8 cellular contexts compared by ENCODE assay signal in genomic region chr2:42132066-42132965, GRCh38. TPM values are rescaled to one million over a fixed set of nuclear protein-coding genes. Genes with fewer than 3 reads are reported as not detected.
DNase-seq lines count a peak whose midpoint lies in the region; ATAC-seq and TF ChIP-seq lines count a peak whose summit lies in the region.

No MANE protein-coding gene starts in this region.

- peak overlapping the region in 3 of 4 donors; percentile 49 to 74 (median 57) for H3K27ac ChIP-seq in tibial nerve

- H3K9me3 Mint-ChIP-seq in activated naive CD8-positive, alpha-beta T cell treated with anti-CD3 and anti-CD28 coated beads, Interleukin-2, amount 10 ng/mL, durations not matched to agents 7 days and 5 days = no peaks in the 10 kb centered on the region

- no peaks in the 10 kb centered on the region for H3K9me3 ChIP-seq in tibial nerve

- no peak for TF ChIP-seq CTCF in tibial nerve (IDR thresholded peaks at IDR 0.05)

- 53 to 55% methylated on average over 10 of the region's 10 CpGs for WGBS in tibial nerve, 2 donors

- DNase-seq in AG08395 (ENCODE audit: low spot score) = peak; percentile 80
- DNase-seq in HCEC 1CT = peak; percentile 87
- DNase-seq in activated naive CD8-positive, alpha-beta T cell treated with anti-CD3 and anti-CD28 coated beads, Interleukin-2, amount 10 ng/mL, durations not matched to agents 7 days and 5 days = no peak
- peak; percentile 63 for DNase-seq in inferior parietal cortex (ENCODE audit: extremely low spot score)
- no peak for DNase-seq in tibial nerve (ENCODE audit: low spot score in 2 of 2)
- DNase-seq in retina = no peak
- DNase-seq in dermis blood vessel endothelial cell = no peak

- peak overlapping the region in 1 of 4 donors; percentile 6 for H3K4me3 ChIP-seq in tibial nerve

- TF ChIP-seq EP300 in tibial nerve (IDR thresholded peaks at IDR 0.05) = no peak

- H3K27me3 Mint-ChIP-seq in activated naive CD8-positive, alpha-beta T cell treated with anti-CD3 and anti-CD28 coated beads, Interleukin-2, amount 10 ng/mL, durations not matched to agents 7 days and 5 days = no peaks in the 10 kb centered on the region

- no peaks in the 10 kb centered on the region for H3K36me3 Mint-ChIP-seq in activated naive CD8-positive, alpha-beta T cell treated with anti-CD3 and anti-CD28 coated beads, Interleukin-2, amount 10 ng/mL, durations not matched to agents 7 days and 5 days

- POLR2A ChIA-PET in activated naive CD8-positive, alpha-beta T cell treated with anti-CD3 and anti-CD28 coated beads, Interleukin-2, amount 10 ng/mL, durations not matched to agents 7 days and 5 days (lab: Charles Lee) = interaction anchor here (0.7 to 6.1 kb wide), 13 partner anchors 8 to 228 kb away, joined by 3 to 131 read pairs (median 4); partner anchors contain the start of gene EML4

- peak overlapping the region; percentile 78 for H3K4me3 Mint-ChIP-seq in activated naive CD8-positive, alpha-beta T cell treated with anti-CD3 and anti-CD28 coated beads, Interleukin-2, amount 10 ng/mL, durations not matched to agents 7 days and 5 days

- peak; percentile 17 for ATAC-seq in activated naive CD8-positive, alpha-beta T cell treated with anti-CD3 and anti-CD28 coated beads, Interleukin-2, amount 10 ng/mL, durations not matched to agents 7 days and 5 days (ENCODE audit: low read depth)
- ATAC-seq in HG03378 (IDR thresholded peaks at IDR 0.05; ENCODE audit: unreplicated experiment) = no peak

- peaks cover 75% of the 10 kb centered on the region for H3K4me1 Mint-ChIP-seq in activated naive CD8-positive, alpha-beta T cell treated with anti-CD3 and anti-CD28 coated beads, Interleukin-2, amount 10 ng/mL, durations not matched to agents 7 days and 5 days

- peak overlapping the region; percentile 97 for H3K27ac Mint-ChIP-seq in activated naive CD8-positive, alpha-beta T cell treated with anti-CD3 and anti-CD28 coated beads, Interleukin-2, amount 10 ng/mL, durations not matched to agents 7 days and 5 days

- H3K4me1 ChIP-seq in tibial nerve = peaks cover 0 to 58% (median 22%) of the 10 kb centered on the region in 4 donors

- no peak for TF ChIP-seq POLR2A in tibial nerve (IDR thresholded peaks at IDR 0.05)

- no peaks in the 10 kb centered on the region for H3K36me3 ChIP-seq in tibial nerve

- H3K27me3 ChIP-seq in tibial nerve = no peaks in the 10 kb centered on the region

RNA-seq across cellular contexts. Expression of gene EML4, which starts 36.8 kb away (rescaled TPM):
- 100 to 1,000 TPM; 111 to 119 TPM for total RNA-seq in activated naive CD8-positive, alpha-beta T cell treated with anti-CD3 and anti-CD28 coated beads, Interleukin-2, amount 10 ng/mL, durations not matched to agents 7 days and 5 days
- total RNA-seq in tibial nerve = 10 to 100 TPM; 20.8 to 29.8 (median 25.3) TPM
- total RNA-seq in dermis blood vessel endothelial cell = 21.6 and 28.4 TPM in 2 replicates

Comparison
In these comparisons a context has a peak if more than half of its experiments do, and no peak if none do; other contexts are left out.
1. DNase-seq: peak in AG08395 (single experiment), HCEC 1CT (single experiment) and inferior parietal cortex (single experiment); none in activated naive CD8-positive, alpha-beta T cell treated with anti-CD3 and anti-CD28 coated beads, Interleukin-2, amount 10 ng/mL, durations not matched to agents 7 days and 5 days (single experiment), tibial nerve (0 of 2), retina (single experiment) and dermis blood vessel endothelial cell (single experiment).